ENCODE assay signal across 8 cellular contexts in the genomic region with DNA sequence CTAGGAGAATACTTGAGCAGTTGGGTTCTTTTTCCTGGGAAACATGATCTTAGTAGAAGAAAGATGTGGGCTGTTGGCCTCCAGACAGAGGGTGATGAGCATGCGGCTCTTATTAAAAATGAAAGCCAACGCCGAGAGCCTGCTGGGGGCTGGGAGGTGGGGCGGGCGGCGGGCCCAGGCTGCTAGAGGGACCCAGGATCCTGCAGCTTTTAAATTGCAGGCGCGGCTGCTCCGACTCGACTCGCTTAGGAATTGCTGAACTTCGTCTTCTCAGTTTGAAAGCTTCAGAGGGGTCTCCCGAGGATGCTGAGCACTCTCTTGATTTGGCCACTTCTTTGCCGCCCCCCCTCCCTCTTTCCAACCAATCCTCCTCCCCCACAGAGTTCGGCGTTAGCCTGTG. TPM values are rescaled to one million over a fixed set of nuclear protein-coding genes. Genes with fewer than 3 reads are reported as not detected.
A peak's percentile ranks its signal among the peaks of the same experiment; 100 is the strongest.
DNase-seq lines count a peak whose midpoint lies in the region; ATAC-seq and TF ChIP-seq lines count a peak whose summit lies in the region.

No MANE protein-coding gene starts in this region.

- H4K20me1 ChIP-seq in MM.1S (ENCODE audit: insufficient read depth, low read length): no peaks in the 10 kb centered on the region

- no peaks in the 10 kb centered on the region; the same call in 1 of the 2 replicates for H3K36me3 ChIP-seq in MM.1S (replicated peaks; ENCODE audit: insufficient read depth, low read length)
- peaks cover 0 to 3% (median 0%) of the 10 kb centered on the region in 3 donors for H3K36me3 ChIP-seq in tibial nerve

- H3K4me1 ChIP-seq in MM.1S (ENCODE audit: low read length) (peaks cover 25% of the 10 kb centered on the region), tibial nerve (peaks cover 0 to 35% (median 14%) of the 10 kb centered on the region in 4 donors)

- TF ChIP-seq EP300 in tibial nerve (IDR thresholded peaks at IDR 0.05): no peak

- H3K4me2 ChIP-seq in MM.1S (ENCODE audit: low read depth, low read length): peak overlapping the region; percentile 89

- TF ChIP-seq POLR2A in tibial nerve (IDR thresholded peaks at IDR 0.05): no peak

- H3K27me3 Mint-ChIP-seq in neural crest cell (ENCODE audit: low read depth): peaks cover 3% of the 10 kb centered on the region

- peak overlapping the region; percentile 42 for H2AFZ ChIP-seq in MM.1S (ENCODE audit: low read length)

- H3K9me3 ChIP-seq in MM.1S (replicated peaks; ENCODE audit: insufficient read depth, low read length) (no peaks in the 10 kb centered on the region), tibial nerve (no peaks in the 10 kb centered on the region)

- no peak for ATAC-seq in GM21390 (IDR thresholded peaks at IDR 0.05; ENCODE audit: unreplicated experiment)

- no peaks in the 10 kb centered on the region for H3K9me2 ChIP-seq in MM.1S (replicated peaks; ENCODE audit: insufficient read depth, low read length)

- H3K27me3 ChIP-seq in MM.1S (replicated peaks; ENCODE audit: insufficient read depth, low read length) (no peaks in the 10 kb centered on the region), tibial nerve (no peaks in the 10 kb centered on the region)

- H3K27ac ChIP-seq in MM.1S (ENCODE audit: low read length): peak overlapping the region; percentile 67
- H3K27ac ChIP-seq in tibial nerve: peak overlapping the region in 3 of 4 donors; percentile 92 to 97 (median 93)

- peak overlapping the region; percentile 73 for H3K9ac ChIP-seq in MM.1S (ENCODE audit: low read length)

- TF ChIP-seq CTCF in MM.1S (IDR thresholded peaks at IDR 0.05; ENCODE audit: low read length): no peak
- TF ChIP-seq CTCF in fibroblast of pulmonary artery (IDR thresholded peaks at IDR 0.05; ENCODE audit: low read length, missing control alignments): no peak
- no peak for TF ChIP-seq CTCF in neural crest cell (conservative IDR thresholded peaks at IDR 0.05)
- TF ChIP-seq CTCF in tibial nerve (IDR thresholded peaks at IDR 0.05): no peak

- H3K4me3 ChIP-seq in MM.1S (ENCODE audit: low read length) (peak overlapping the region; percentile 78), fibroblast of pulmonary artery (replicated peaks; ENCODE audit: low read depth, low read length) (peak overlapping the region; percentile 68), tibial nerve (peak overlapping the region; percentile 73 to 85 (median 82))

- peaks cover 27% of the 10 kb centered on the region for H3K4me1 Mint-ChIP-seq in neural crest cell

- H3K27ac Mint-ChIP-seq in neural crest cell (ENCODE audit: unreplicated experiment): peak overlapping the region; percentile 57

- H3K36me3 Mint-ChIP-seq in neural crest cell (ENCODE audit: low read depth): peaks cover 5% of the 10 kb centered on the region

- H3K9me3 Mint-ChIP-seq in neural crest cell: no peaks in the 10 kb centered on the region

- DNase-seq in EH (ENCODE audit: low read depth) (peak; percentile 69), MM.1S (peak; percentile 78), activated T-cell treated with anti-CD3 and anti-CD28 coated beads for 48 hours (ENCODE audit: low read depth) (peak; percentile 53), fibroblast of pulmonary artery (ENCODE audit: low read depth) (peak; percentile 36), neural crest cell (ENCODE audit: low read depth, low spot score) (no peak), tibial nerve (ENCODE audit: low spot score in 2 of 2) (peak in 1 of 2 donors; percentile 26), HuH-7.5 (ENCODE audit: low spot score) (no peak)

- H3K79me2 ChIP-seq in MM.1S (ENCODE audit: low read length): peaks cover 57% of the 10 kb centered on the region

- peaks cover 23% of the 10 kb centered on the region for H3F3A ChIP-seq in MM.1S (ENCODE audit: insufficient read depth, low read length)

- 1% methylated on average over 16 of the region's 16 CpGs for WGBS in tibial nerve, 2 donors

- peak overlapping the region; percentile 80 for H3K4me3 Mint-ChIP-seq in neural crest cell

RNA-seq across cellular contexts. Expression of gene AGPAT3, which starts 1.2 kb away (rescaled TPM):
- 37.3 and 40.3 TPM in 2 replicates for total RNA-seq in neural crest cell
- total RNA-seq in tibial nerve: 10 to 100 TPM; 29.9 to 45.6 (median 36.4) TPM

Comparison
In these comparisons a context has a peak if more than half of its experiments do, and no peak if none do; other contexts are left out.
1. DNase-seq: peak in EH (single experiment), MM.1S (single experiment), activated T-cell treated with anti-CD3 and anti-CD28 coated beads for 48 hours (single experiment) and fibroblast of pulmonary artery (single experiment); none in neural crest cell (single experiment) and HuH-7.5 (single experiment).
2. Peak in every context shown above with its lines, with median percentiles within 50 percentile points of each other: H3K4me3 ChIP-seq.